Comparison of ENCODE assay signal across 9 cellular contexts in the genomic region with DNA sequence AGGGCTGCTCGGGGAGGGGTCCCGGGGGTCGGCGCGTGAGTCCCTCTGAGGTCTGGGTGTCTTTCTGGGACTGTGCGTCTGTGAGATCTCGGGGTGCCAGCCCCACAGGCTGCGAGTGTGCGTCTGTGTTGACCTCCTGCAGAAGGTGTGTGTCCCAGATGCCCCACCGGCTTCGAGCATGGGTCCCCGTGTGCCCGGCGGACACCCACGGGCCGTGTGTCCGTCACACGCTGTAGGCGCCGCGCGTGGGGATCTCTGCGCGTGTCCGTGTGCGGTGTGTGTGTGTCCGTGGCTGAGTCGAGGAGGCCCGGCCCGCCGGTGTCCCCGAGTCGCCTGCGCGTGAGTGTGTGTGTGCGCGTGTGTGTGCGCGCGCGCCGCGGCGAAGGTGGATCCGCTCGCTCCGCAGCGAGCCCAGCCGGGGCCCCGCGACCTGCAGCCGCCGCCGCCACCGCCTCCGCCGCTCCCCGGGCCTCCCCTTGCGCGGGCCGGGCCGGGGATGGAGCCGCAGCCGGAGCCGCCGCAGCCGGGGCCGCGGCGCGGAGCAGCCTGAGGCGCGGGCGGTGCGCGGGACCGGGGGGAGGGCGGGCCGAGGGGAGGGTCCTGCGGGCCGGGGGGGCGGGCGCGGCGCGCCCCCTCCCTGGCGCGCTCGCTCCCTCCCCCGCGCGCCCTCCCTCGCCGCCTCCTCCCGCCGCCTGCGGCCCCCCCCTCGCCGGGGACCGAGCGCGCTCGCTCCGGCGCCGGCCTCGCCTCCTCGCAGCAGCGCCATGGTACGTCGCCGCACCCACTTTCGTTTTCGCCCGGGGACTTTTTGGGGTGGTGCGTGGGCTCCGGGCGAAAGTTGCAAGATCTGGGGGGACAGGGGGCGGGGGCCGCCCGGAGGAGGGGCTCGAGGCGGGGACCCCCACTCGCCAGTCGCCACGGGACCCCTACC. TPM values are rescaled to one million over a fixed set of nuclear protein-coding genes. Genes with fewer than 3 reads are reported as not detected.
DNase-seq lines count a peak whose midpoint lies in the region; ATAC-seq, FAIRE-seq and TF ChIP-seq lines count a peak whose summit lies in the region.
"Had no signal": no experiment of that assay in that cellular context is flagged by ENCODE, and none has a peak within 500 bp of the region (broad histone marks: within the 10 kb centered on the region; RNA-seq: fewer than 3 reads in every experiment).

No MANE protein-coding gene starts in this region.

- POLR2A ChIA-PET in endothelial cell of umbilical vein (lab: Charles Lee), result no interaction called here

- peak overlapping the region; percentile 83 for H3K4me2 ChIP-seq in Loucy (ENCODE audit: low read depth, low read length, poor library complexity, severe bottlenecking)
- peak overlapping the region; percentile 78 for H3K4me2 ChIP-seq in endothelial cell of umbilical vein (ENCODE audit: insufficient read depth, low read length)

- peaks cover 49% of the 10 kb centered on the region for H3K79me2 ChIP-seq in Loucy (ENCODE audit: insufficient read depth, low read length)
- peaks cover 18% of the 10 kb centered on the region for H3K79me2 ChIP-seq in endothelial cell of umbilical vein (ENCODE audit: control insufficient read depth, insufficient read depth, low read length)

- no peaks in the 10 kb centered on the region for H3K9me1 ChIP-seq in endothelial cell of umbilical vein (replicated peaks; ENCODE audit: control insufficient read depth, extremely low read depth, insufficient read depth, low read length)

- peak overlapping the region; percentile 11 for H3K27ac ChIP-seq in endothelial cell of umbilical vein (ENCODE audit: insufficient read depth, low read depth, low read length)

- H3K27me3 ChIP-seq in Loucy (ENCODE audit: insufficient read depth, low read length, poor library complexity, severe bottlenecking), result no peaks in the 10 kb centered on the region
- no peaks in the 10 kb centered on the region for H3K27me3 ChIP-seq in endothelial cell of umbilical vein (ENCODE audit: control insufficient read depth in 2 of 2, insufficient read depth in 2 of 2, low read length in 2 of 2)

- H3K27ac Mint-ChIP-seq in activated CD8-positive, alpha-beta memory T cell treated with anti-CD3 and anti-CD28 coated beads, Interleukin-2, amount 10 ng/mL, durations not matched to agents 7 days and 5 days, result peak overlapping the region; percentile 40
- peak overlapping the region; percentile 63 for H3K27ac Mint-ChIP-seq in stimulated activated naive CD8-positive, alpha-beta T cell treated with anti-CD3 and anti-CD28 coated beads, Interleukin-15, Interleukin-2, amounts not matched to agents 100 ng/mL and 50 ng/mL, for 24 hours

- H3K9me2 ChIP-seq in Loucy (replicated peaks; ENCODE audit: low read depth, low read length), result no peaks in the 10 kb centered on the region

- H3K4me3 ChIP-seq in Loucy (ENCODE audit: low read length, poor library complexity, severe bottlenecking) (peak overlapping the region; percentile 89), endothelial cell of umbilical vein (replicated peaks in 1 of 3; ENCODE audit: insufficient read depth in 1 of 3, low read depth in 1 of 3, low read length in 3 of 3) (peak overlapping the region; percentile 40 to 94 (median 67))

- H3K9me3 ChIP-seq in Loucy (ENCODE audit: insufficient read depth, low read depth, low read length) (no peaks in the 10 kb centered on the region), endothelial cell of umbilical vein (replicated peaks; ENCODE audit: control insufficient read depth, insufficient read depth, low read length) (no peaks in the 10 kb centered on the region)

- intact Hi-C loops in endothelial cell of umbilical vein (cut with micrococcal nuclease), result no loop called here

- peak; percentile 60 for ATAC-seq in activated CD8-positive, alpha-beta memory T cell treated with anti-CD3 and anti-CD28 coated beads, Interleukin-2, amount 10 ng/mL, durations not matched to agents 7 days and 5 days
- no peak for ATAC-seq in HG02763 (IDR thresholded peaks at IDR 0.05; ENCODE audit: unreplicated experiment)

- H3K27me3 Mint-ChIP-seq in activated CD8-positive, alpha-beta memory T cell treated with anti-CD3 and anti-CD28 coated beads, Interleukin-2, amount 10 ng/mL, durations not matched to agents 7 days and 5 days, result peaks cover 19% of the 10 kb centered on the region
- no peaks in the 10 kb centered on the region for H3K27me3 Mint-ChIP-seq in stimulated activated naive CD8-positive, alpha-beta T cell treated with anti-CD3 and anti-CD28 coated beads, Interleukin-15, Interleukin-2, amounts not matched to agents 100 ng/mL and 50 ng/mL, for 24 hours

- H3K4me1 ChIP-seq in Loucy (ENCODE audit: insufficient read depth, low read length, poor library complexity, severe bottlenecking) (peaks cover 36% of the 10 kb centered on the region), endothelial cell of umbilical vein (ENCODE audit: control insufficient read depth, extremely low read depth, insufficient read depth, low read length) (peaks cover 11% of the 10 kb centered on the region)

- peaks cover 13% of the 10 kb centered on the region for H4K20me1 ChIP-seq in Loucy (ENCODE audit: insufficient read depth, low read length, poor library complexity, severe bottlenecking)
- H4K20me1 ChIP-seq in endothelial cell of umbilical vein (replicated peaks; ENCODE audit: control insufficient read depth, extremely low read depth, insufficient read depth, low read length), result no peaks in the 10 kb centered on the region

- FAIRE-seq in endothelial cell of umbilical vein (lab: Jason Lieb, UNC), result peak; percentile 63
- FAIRE-seq: A204.1 had no signal

- no peaks in the 10 kb centered on the region for H3K9me3 Mint-ChIP-seq in activated CD8-positive, alpha-beta memory T cell treated with anti-CD3 and anti-CD28 coated beads, Interleukin-2, amount 10 ng/mL, durations not matched to agents 7 days and 5 days (ENCODE audit: low read depth)
- H3K9me3 Mint-ChIP-seq in stimulated activated naive CD8-positive, alpha-beta T cell treated with anti-CD3 and anti-CD28 coated beads, Interleukin-15, Interleukin-2, amounts not matched to agents 100 ng/mL and 50 ng/mL, for 24 hours, result no peaks in the 10 kb centered on the region

- H2AFZ ChIP-seq in Loucy (ENCODE audit: low read length) (peak overlapping the region; percentile 69), endothelial cell of umbilical vein (ENCODE audit: low read depth, low read length) (peak overlapping the region; percentile 83)

- H3K9ac ChIP-seq in Loucy (ENCODE audit: low read depth, low read length, poor library complexity, severe bottlenecking), result peak overlapping the region; percentile 90
- H3K9ac ChIP-seq in endothelial cell of umbilical vein (replicated peaks; ENCODE audit: extremely low read depth, insufficient read depth, low read length), result peak overlapping the region; percentile 54

- H3K4me3 Mint-ChIP-seq in activated CD8-positive, alpha-beta memory T cell treated with anti-CD3 and anti-CD28 coated beads, Interleukin-2, amount 10 ng/mL, durations not matched to agents 7 days and 5 days, result peak overlapping the region; percentile 72
- H3K4me3 Mint-ChIP-seq in stimulated activated naive CD8-positive, alpha-beta T cell treated with anti-CD3 and anti-CD28 coated beads, Interleukin-15, Interleukin-2, amounts not matched to agents 100 ng/mL and 50 ng/mL, for 24 hours, result peak overlapping the region; percentile 80

- TF ChIP-seq CTCF in Loucy (conservative IDR thresholded peaks at IDR 0.05; ENCODE audit: low read length), result no peak
- no peak for TF ChIP-seq CTCF in endothelial cell of umbilical vein (IDR thresholded peaks at IDR 0.05; ENCODE audit: extremely low read depth in 1 of 2, insufficient read depth in 1 of 2, low read depth in 1 of 2, low read length in 2 of 2)

- H3K36me3 ChIP-seq in Loucy (ENCODE audit: insufficient read depth, low read length), result no peaks in the 10 kb centered on the region
- no peaks in the 10 kb centered on the region for H3K36me3 ChIP-seq in endothelial cell of umbilical vein (ENCODE audit: control insufficient read depth in 2 of 2, extremely low read depth in 1 of 2, insufficient read depth in 2 of 2, low read length in 2 of 2)

- no peaks in the 10 kb centered on the region for H3K36me3 Mint-ChIP-seq in activated CD8-positive, alpha-beta memory T cell treated with anti-CD3 and anti-CD28 coated beads, Interleukin-2, amount 10 ng/mL, durations not matched to agents 7 days and 5 days
- H3K36me3 Mint-ChIP-seq in stimulated activated naive CD8-positive, alpha-beta T cell treated with anti-CD3 and anti-CD28 coated beads, Interleukin-15, Interleukin-2, amounts not matched to agents 100 ng/mL and 50 ng/mL, for 24 hours (ENCODE audit: low read depth), result no peaks in the 10 kb centered on the region

- dilution Hi-C loops in endothelial cell of umbilical vein (cut with MboI; ENCODE audit: extremely low pct_ligation_motif_present, low sequenced_read_pairs), result no loop called here

- peaks cover 26% of the 10 kb centered on the region for H3K4me1 Mint-ChIP-seq in activated CD8-positive, alpha-beta memory T cell treated with anti-CD3 and anti-CD28 coated beads, Interleukin-2, amount 10 ng/mL, durations not matched to agents 7 days and 5 days
- H3K4me1 Mint-ChIP-seq in stimulated activated naive CD8-positive, alpha-beta T cell treated with anti-CD3 and anti-CD28 coated beads, Interleukin-15, Interleukin-2, amounts not matched to agents 100 ng/mL and 50 ng/mL, for 24 hours (ENCODE audit: low read depth), result peaks cover 33% of the 10 kb centered on the region

- CTCF ChIA-PET in activated CD8-positive, alpha-beta memory T cell treated with anti-CD3 and anti-CD28 coated beads, Interleukin-2, amount 10 ng/mL, durations not matched to agents 7 days and 5 days (lab: Charles Lee), result interaction anchor here (0.7 kb wide), 1 partner anchor 70 kb away, joined by 3 read pairs; no protein-coding TSS in a partner anchor
- CTCF ChIA-PET in endothelial cell of umbilical vein (lab: Charles Lee), result interaction anchor here (1.0 to 1.3 kb wide), 2 partner anchors 70 to 110 kb away, joined by 3 to 5 read pairs; no protein-coding TSS in a partner anchor

- no TSS peak for BruUV-seq in endothelial cell of umbilical vein (replicated peaks; lab: Mats Ljungman, UMichigan)

- H3F3A ChIP-seq in Loucy (ENCODE audit: low read depth), result peaks cover 8% of the 10 kb centered on the region

- TF ChIP-seq POLR2A in endothelial cell of umbilical vein (IDR thresholded peaks at IDR 0.05; ENCODE audit: low read depth, low read length), result no peak

- DNase-seq in DMS 273 (lab: John Stamatoyannopoulos, UW; ENCODE audit: unreplicated experiment), result peak; percentile 87
- no peak for DNase-seq in DMS 273 treated with DMSO at 0.1 percent for 48 hours (lab: John Stamatoyannopoulos, UW)
- DNase-seq in activated CD8-positive, alpha-beta memory T cell treated with anti-CD3 and anti-CD28 coated beads, Interleukin-2, amount 10 ng/mL, durations not matched to agents 7 days and 5 days, result peak; percentile 68
- no peak for DNase-seq in endothelial cell of umbilical vein (ENCODE audit: low read depth, low spot score)
- peak; percentile 70 for DNase-seq in myocyte (ENCODE audit: low read depth)

RNA-seq across cellular contexts. Expression of a gene that starts 7.2 kb away (rescaled TPM):
- 10 to 100 TPM; 14.0 to 15.1 TPM for total RNA-seq in activated CD8-positive, alpha-beta memory T cell treated with anti-CD3 and anti-CD28 coated beads, Interleukin-2, amount 10 ng/mL, durations not matched to agents 7 days and 5 days
- total RNA-seq in endothelial cell of umbilical vein (131 and 133 TPM in 2 replicates), myocyte (71.4 and 82.9 TPM in 2 replicates)
- 8.5 and 11.4 TPM in 2 replicates for polyA plus RNA-seq in endothelial cell of umbilical vein
- polyA plus RNA-seq in endothelial cell of umbilical vein (2011; cell fraction: cytosol; rRNA removed), result 12.8 and 14.1 TPM in 2 replicates
- 21.9 and 24.5 TPM in 2 replicates for polyA plus RNA-seq in endothelial cell of umbilical vein (2011; cell fraction: nucleus; rRNA removed)
- 41.1 and 45.2 TPM in 2 replicates for polyA plus RNA-seq in endothelial cell of umbilical vein (2012)
- polyA minus RNA-seq in endothelial cell of umbilical vein, result 16.4 and 18.3 TPM in 2 replicates
- polyA minus RNA-seq in endothelial cell of umbilical vein (2011; cell fraction: cytosol; rRNA and poly(A)+ RNA removed), result 35.0 TPM
- 14.8 and 32.1 TPM in 2 replicates for polyA minus RNA-seq in endothelial cell of umbilical vein (2011; cell fraction: nucleus; rRNA and poly(A)+ RNA removed)
- polyA plus RNA-seq in myocyte (2012), result 61.9 TPM

Comparison
In these comparisons a context has a peak if more than half of its experiments do, and no peak if none do; other contexts are left out.
1. DNase-seq: peak in DMS 273 (single experiment), activated CD8-positive, alpha-beta memory T cell treated with anti-CD3 and anti-CD28 coated beads, Interleukin-2, amount 10 ng/mL, durations not matched to agents 7 days and 5 days (single experiment) and myocyte (single experiment); none in DMS 273 treated with DMSO at 0.1 percent for 48 hours (single experiment) and endothelial cell of umbilical vein (single experiment).